1 cellular context compared by ENCODE assay signal in the genomic region with DNA sequence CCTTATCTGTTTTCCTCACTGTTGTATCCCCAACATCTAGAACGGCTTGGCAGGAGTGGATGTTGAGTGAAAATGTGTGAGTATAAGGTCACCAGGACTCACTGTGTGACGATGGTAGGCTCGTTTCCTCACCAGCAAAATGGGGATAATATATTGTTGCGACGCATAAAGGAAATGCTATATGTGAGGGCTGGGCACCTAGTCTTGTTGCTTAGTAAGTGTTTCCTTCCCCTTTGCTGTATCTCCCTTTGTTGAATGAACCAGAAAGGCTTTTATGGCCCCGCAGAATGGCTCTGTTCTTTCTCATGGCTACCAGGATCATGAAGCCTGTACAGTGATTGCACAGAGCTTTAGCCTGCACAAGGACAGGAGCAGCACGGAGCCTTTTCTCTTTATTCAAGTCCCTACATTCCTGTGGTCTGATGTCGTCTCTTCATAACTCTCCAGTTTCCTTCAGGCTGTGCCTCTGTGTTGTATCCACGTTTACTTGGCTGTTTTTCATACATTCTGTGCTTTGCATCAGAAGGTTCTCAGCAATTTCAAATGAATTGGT.
TF ChIP-seq lines count a peak whose summit lies in the region.

No MANE protein-coding gene starts in this region.

TF ChIP-seq in WTC11, 78 proteins besides CTCF, POLR2A, EP300 and RAD21 (continued from another document):
- TF ChIP-seq, protein P1, sequence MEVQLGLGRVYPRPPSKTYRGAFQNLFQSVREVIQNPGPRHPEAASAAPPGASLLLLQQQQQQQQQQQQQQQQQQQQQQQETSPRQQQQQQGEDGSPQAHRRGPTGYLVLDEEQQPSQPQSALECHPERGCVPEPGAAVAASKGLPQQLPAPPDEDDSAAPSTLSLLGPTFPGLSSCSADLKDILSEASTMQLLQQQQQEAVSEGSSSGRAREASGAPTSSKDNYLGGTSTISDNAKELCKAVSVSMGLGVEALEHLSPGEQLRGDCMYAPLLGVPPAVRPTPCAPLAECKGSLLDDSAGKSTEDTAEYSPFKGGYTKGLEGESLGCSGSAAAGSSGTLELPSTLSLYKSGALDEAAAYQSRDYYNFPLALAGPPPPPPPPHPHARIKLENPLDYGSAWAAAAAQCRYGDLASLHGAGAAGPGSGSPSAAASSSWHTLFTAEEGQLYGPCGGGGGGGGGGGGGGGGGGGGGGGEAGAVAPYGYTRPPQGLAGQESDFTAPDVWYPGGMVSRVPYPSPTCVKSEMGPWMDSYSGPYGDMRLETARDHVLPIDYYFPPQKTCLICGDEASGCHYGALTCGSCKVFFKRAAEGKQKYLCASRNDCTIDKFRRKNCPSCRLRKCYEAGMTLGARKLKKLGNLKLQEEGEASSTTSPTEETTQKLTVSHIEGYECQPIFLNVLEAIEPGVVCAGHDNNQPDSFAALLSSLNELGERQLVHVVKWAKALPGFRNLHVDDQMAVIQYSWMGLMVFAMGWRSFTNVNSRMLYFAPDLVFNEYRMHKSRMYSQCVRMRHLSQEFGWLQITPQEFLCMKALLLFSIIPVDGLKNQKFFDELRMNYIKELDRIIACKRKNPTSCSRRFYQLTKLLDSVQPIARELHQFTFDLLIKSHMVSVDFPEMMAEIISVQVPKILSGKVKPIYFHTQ (CRISPR knock-in tag; IDR thresholded peaks at IDR 0.05): no peak
- TF ChIP-seq, protein P2, sequence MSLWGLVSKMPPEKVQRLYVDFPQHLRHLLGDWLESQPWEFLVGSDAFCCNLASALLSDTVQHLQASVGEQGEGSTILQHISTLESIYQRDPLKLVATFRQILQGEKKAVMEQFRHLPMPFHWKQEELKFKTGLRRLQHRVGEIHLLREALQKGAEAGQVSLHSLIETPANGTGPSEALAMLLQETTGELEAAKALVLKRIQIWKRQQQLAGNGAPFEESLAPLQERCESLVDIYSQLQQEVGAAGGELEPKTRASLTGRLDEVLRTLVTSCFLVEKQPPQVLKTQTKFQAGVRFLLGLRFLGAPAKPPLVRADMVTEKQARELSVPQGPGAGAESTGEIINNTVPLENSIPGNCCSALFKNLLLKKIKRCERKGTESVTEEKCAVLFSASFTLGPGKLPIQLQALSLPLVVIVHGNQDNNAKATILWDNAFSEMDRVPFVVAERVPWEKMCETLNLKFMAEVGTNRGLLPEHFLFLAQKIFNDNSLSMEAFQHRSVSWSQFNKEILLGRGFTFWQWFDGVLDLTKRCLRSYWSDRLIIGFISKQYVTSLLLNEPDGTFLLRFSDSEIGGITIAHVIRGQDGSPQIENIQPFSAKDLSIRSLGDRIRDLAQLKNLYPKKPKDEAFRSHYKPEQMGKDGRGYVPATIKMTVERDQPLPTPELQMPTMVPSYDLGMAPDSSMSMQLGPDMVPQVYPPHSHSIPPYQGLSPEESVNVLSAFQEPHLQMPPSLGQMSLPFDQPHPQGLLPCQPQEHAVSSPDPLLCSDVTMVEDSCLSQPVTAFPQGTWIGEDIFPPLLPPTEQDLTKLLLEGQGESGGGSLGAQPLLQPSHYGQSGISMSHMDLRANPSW (CRISPR knock-in tag; conservative IDR thresholded peaks at IDR 0.05; ENCODE audit: low read depth): no peak
